In the genomic region with DNA sequence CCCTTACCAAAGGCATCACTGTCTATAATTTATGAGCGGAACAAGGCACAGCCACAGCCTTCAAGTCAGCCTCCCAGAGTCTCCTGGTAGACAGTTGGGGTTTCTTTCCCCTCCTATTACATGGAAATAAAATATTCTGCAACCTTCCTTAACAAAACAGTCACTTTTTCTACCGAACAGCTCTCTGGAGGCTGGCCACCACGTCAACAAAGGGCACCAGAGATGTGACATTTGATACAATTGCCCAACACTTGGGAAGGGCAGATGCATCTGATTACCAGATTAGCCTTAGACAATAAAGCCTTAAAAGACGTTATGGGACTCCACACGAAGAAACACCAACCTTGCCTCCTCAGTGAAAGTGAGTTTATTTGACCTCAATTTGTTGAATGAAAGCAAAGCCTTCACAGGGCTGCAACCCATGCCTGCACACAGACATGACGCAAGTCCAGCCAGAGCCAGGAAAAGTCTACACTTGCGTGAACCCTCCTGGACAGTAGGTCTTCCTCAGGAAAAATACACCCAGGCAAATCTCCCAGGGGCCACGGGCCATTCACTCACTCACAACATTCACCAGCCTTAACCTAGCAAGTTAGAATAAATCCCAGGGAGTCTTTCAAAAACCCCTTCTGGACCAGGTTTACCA, we compare ENCODE assay signal across 23 cellular contexts.
DNase-seq lines count a peak whose midpoint lies in the region; ATAC-seq and TF ChIP-seq lines count a peak whose summit lies in the region.
"Had no signal": no experiment of that assay in that cellular context is flagged by ENCODE, and none has a peak within 500 bp of the region (broad histone marks: within the 10 kb centered on the region; RNA-seq: fewer than 3 reads in every experiment).

No MANE protein-coding gene starts in this region.

- TF ChIP-seq CTCF in heart left ventricle (IDR thresholded peaks at IDR 0.05): no peak
- TF ChIP-seq CTCF in right atrium auricular region (IDR thresholded peaks at IDR 0.05): no peak
- TF ChIP-seq CTCF in psoas muscle (IDR thresholded peaks at IDR 0.05): no peak
- TF ChIP-seq CTCF in upper lobe of left lung (IDR thresholded peaks at IDR 0.05): no peak

- H3K4me1 ChIP-seq in heart left ventricle (peaks cover 0 to 69% (median 42%) of the 10 kb centered on the region in 12 donors), right atrium auricular region (peaks cover 0 to 79% of the 10 kb centered on the region in 2 donors), psoas muscle (peaks cover 43% of the 10 kb centered on the region), upper lobe of left lung (peaks cover 29 to 59% (median 31%) of the 10 kb centered on the region in 4 donors)

- no peaks in the 10 kb centered on the region for H3K27me3 ChIP-seq in heart left ventricle
- H3K27me3 ChIP-seq in right atrium auricular region: no peaks in the 10 kb centered on the region
- no peaks in the 10 kb centered on the region for H3K27me3 ChIP-seq in psoas muscle (ENCODE audit: insufficient read depth in 3 of 3, low read length in 2 of 3)
- no peaks in the 10 kb centered on the region for H3K27me3 ChIP-seq in upper lobe of left lung
- H3K27me3 ChIP-seq: dorsolateral prefrontal cortex had no signal

- H3K9me3 ChIP-seq in heart left ventricle: peaks cover 0 to 9% (median 0%) of the 10 kb centered on the region in 12 donors
- no peaks in the 10 kb centered on the region for H3K9me3 ChIP-seq in right atrium auricular region
- no peaks in the 10 kb centered on the region for H3K9me3 ChIP-seq in psoas muscle
- H3K9me3 ChIP-seq in upper lobe of left lung: no peaks in the 10 kb centered on the region

- peak overlapping the region in 9 of 12 donors; percentile 19 to 73 (median 60) for H3K27ac ChIP-seq in heart left ventricle
- H3K27ac ChIP-seq in right atrium auricular region: peak overlapping the region; percentile 56 to 62
- H3K27ac ChIP-seq in psoas muscle: peak overlapping the region; percentile 33
- H3K27ac ChIP-seq in upper lobe of left lung: peak overlapping the region in 3 of 4 donors; percentile 5 to 69 (median 24)
- H3K27ac ChIP-seq in caudate nucleus (ENCODE audit: low read depth, low read length): no peak overlapping the region
- H3K27ac ChIP-seq: HL-60 had no signal

- TF ChIP-seq EP300 in upper lobe of left lung (IDR thresholded peaks at IDR 0.05): no peak

- DNase-seq in heart left ventricle: no peak
- no peak for DNase-seq in Right ventricle myocardium superior
- no peak for DNase-seq in right atrium auricular region (ENCODE audit: low spot score)
- no peak for DNase-seq in psoas muscle
- no peak for DNase-seq in upper lobe of left lung
- no peak for DNase-seq in caudate nucleus (lab: John Stamatoyannopoulos, UW)
- no peak for DNase-seq in left colon
- DNase-seq: ACHN; activated CD4-positive, alpha-beta T cell treated with anti-CD3 and anti-CD28 coated beads, Interleukin-2, amount 50 U/mL, for 4 hours; activated naive CD8-positive, alpha-beta T cell treated with anti-CD3 and anti-CD28 coated beads for 36 hours; CD4-positive, CD25-positive, alpha-beta regulatory T cell; DMS53; dorsolateral prefrontal cortex; islet precursor cell; MV-4-11; NCI-H2081 treated with DMSO at 0.1 percent for 48 hours; NCI-H774; occipital lobe; small intestine; T-cell had no signal

- ATAC-seq in heart left ventricle (no peak), Right ventricle myocardium superior (ENCODE audit: poor library complexity) (no peak), psoas muscle (peak in 2 of 4 donors; percentile 24 to 49), upper lobe of left lung (ENCODE audit: low FRiP score in 2 of 2) (no peak), GM19023 (IDR thresholded peaks at IDR 0.05; ENCODE audit: unreplicated experiment) (no peak), left colon (no peak)
- ATAC-seq: esophagus mucosa, T-cell had no signal

- H3K36me3 ChIP-seq in heart left ventricle (peaks cover 0 to 2% (median 0%) of the 10 kb centered on the region in 9 donors), right atrium auricular region (peaks cover 7% of the 10 kb centered on the region), psoas muscle (ENCODE audit: insufficient read depth in 1 of 2, low read depth in 1 of 2) (no peaks in the 10 kb centered on the region), upper lobe of left lung (peaks cover 0 to 14% (median 0%) of the 10 kb centered on the region in 4 donors)

- no peak for TF ChIP-seq POLR2A in heart left ventricle (IDR thresholded peaks at IDR 0.05)
- no peak for TF ChIP-seq POLR2A in upper lobe of left lung (IDR thresholded peaks at IDR 0.05)

- 91 to 96% (median 93%) methylated on average over 8 of the region's 8 CpGs for WGBS in heart left ventricle, 4 donors
- WGBS in psoas muscle, 3 donors: 47 to 71% (median 47%) methylated on average over 8 of the region's 8 CpGs
- WGBS in upper lobe of left lung, 2 donors: 75 to 85% methylated on average over 8 of the region's 8 CpGs

- intact Hi-C loops in heart left ventricle (cut with DNase I): loop anchor here in 3 of 10 donors (5.0 to 10.0 kb wide), 5 partner anchors 38 to 137 kb away; partner anchors contain the start of gene TGFBR3 (in 1 of the 3)
- intact Hi-C loops in Right ventricle myocardium superior (cut with DNase I): no loop called here
- intact Hi-C loops in psoas muscle (cut with DNase I): loop anchor here in 1 of 2 donors (5.0 kb wide), 1 partner anchor 47 kb away; no protein-coding TSS in a partner anchor
- intact Hi-C loops in left colon (cut with DNase I, micrococcal nuclease): no loop called here

- no peak overlapping the region for H3K4me3 ChIP-seq in heart left ventricle
- H3K4me3 ChIP-seq in right atrium auricular region: no peak overlapping the region
- no peak overlapping the region for H3K4me3 ChIP-seq in psoas muscle
- no peak overlapping the region for H3K4me3 ChIP-seq in upper lobe of left lung
- H3K4me3 ChIP-seq: dorsolateral prefrontal cortex had no signal
